ENCODE assay signal across 15 cellular contexts in genomic region chr22:44719586-44720368, GRCh38. TPM values are rescaled to one million over a fixed set of nuclear protein-coding genes. Genes with fewer than 3 reads are reported as not detected.
DNase-seq lines count a peak whose midpoint lies in the region; ATAC-seq and TF ChIP-seq lines count a peak whose summit lies in the region.
"Had no signal": no experiment of that assay in that cellular context is flagged by ENCODE, and none has a peak within 500 bp of the region (broad histone marks: within the 10 kb centered on the region; RNA-seq: fewer than 3 reads in every experiment).

No MANE protein-coding gene starts in this region.

- no peak overlapping the region for H2AFZ ChIP-seq in MM.1S (ENCODE audit: low read length)

- H3K27ac ChIP-seq in right lobe of liver (no peak overlapping the region), MM.1S (ENCODE audit: low read length) (no peak overlapping the region)
- H3K27ac ChIP-seq: SJSA1, tibial nerve had no signal

- H3K27me3 ChIP-seq in right lobe of liver (no peaks in the 10 kb centered on the region), MM.1S (replicated peaks; ENCODE audit: insufficient read depth, low read length) (peaks cover 87% of the 10 kb centered on the region)
- H3K27me3 ChIP-seq: MG63, SJSA1, tibial nerve had no signal

- H3K9me3 Mint-ChIP-seq in WTC11 (no peaks in the 10 kb centered on the region), MCF 10A (ENCODE audit: unreplicated experiment) (no peaks in the 10 kb centered on the region)
- H3K9me3 Mint-ChIP-seq: activated CD4-positive, alpha-beta T cell treated with anti-CD3 and anti-CD28 coated beads, Interleukin-2, amount 10 ng/mL, durations not matched to agents 24 days and 14 days had no signal

- CTCF ChIA-PET in WTC11 (lab: Charles Lee): interaction anchor here (0.6 to 1.1 kb wide), 2 partner anchors 34 to 35 kb away, joined by 3 to 6 read pairs; no protein-coding TSS in a partner anchor
- CTCF ChIA-PET in MCF 10A (lab: Yijun Ruan, JAX): interaction anchor here (0.5 to 2.6 kb wide), 3 partner anchors 16 to 276 kb away, joined by 3 to 14 read pairs (median 3); no protein-coding TSS in a partner anchor

- no peak for TF ChIP-seq POLR2A in right lobe of liver (IDR thresholded peaks at IDR 0.05)

- POLR2A ChIA-PET in WTC11 (lab: Charles Lee) (no interaction called here), MCF 10A (lab: Yijun Ruan, JAX) (no interaction called here)

- TF ChIP-seq CTCF in WTC11 (IDR thresholded peaks at IDR 0.05) (no peak), right lobe of liver (IDR thresholded peaks at IDR 0.05) (no peak), MCF 10A (IDR thresholded peaks at IDR 0.05; ENCODE audit: unreplicated experiment) (no peak), MM.1S (IDR thresholded peaks at IDR 0.05; ENCODE audit: low read length) (no peak)

- peak overlapping the region; percentile 45; the same call in 1 of the 2 replicates for H3K27ac Mint-ChIP-seq in WTC11
- no peak overlapping the region for H3K27ac Mint-ChIP-seq in MCF 10A (ENCODE audit: low read depth, unreplicated experiment)
- H3K27ac Mint-ChIP-seq: activated CD4-positive, alpha-beta T cell treated with anti-CD3 and anti-CD28 coated beads, Interleukin-2, amount 10 ng/mL, durations not matched to agents 24 days and 14 days had no signal

- no peak overlapping the region for H3K9ac ChIP-seq in MM.1S (ENCODE audit: low read length)

- no peaks in the 10 kb centered on the region for H3F3A ChIP-seq in MM.1S (ENCODE audit: insufficient read depth, low read length)

- no peak overlapping the region for H3K4me2 ChIP-seq in MM.1S (ENCODE audit: low read depth, low read length)

- no peaks in the 10 kb centered on the region for H4K20me1 ChIP-seq in MM.1S (ENCODE audit: insufficient read depth, low read length)

- H3K4me3 ChIP-seq in right lobe of liver (no peak overlapping the region), MM.1S (ENCODE audit: low read length) (no peak overlapping the region)
- H3K4me3 ChIP-seq: MG63, SJSA1, tibial nerve had no signal

- H3K9me2 ChIP-seq in MM.1S (replicated peaks; ENCODE audit: insufficient read depth, low read length): no peaks in the 10 kb centered on the region

- H3K79me2 ChIP-seq in MM.1S (ENCODE audit: low read length): no peaks in the 10 kb centered on the region

- H3K4me3 Mint-ChIP-seq in WTC11 (no peak overlapping the region), MCF 10A (ENCODE audit: unreplicated experiment) (no peak overlapping the region)
- H3K4me3 Mint-ChIP-seq: activated CD4-positive, alpha-beta T cell treated with anti-CD3 and anti-CD28 coated beads, Interleukin-2, amount 10 ng/mL, durations not matched to agents 24 days and 14 days had no signal

- BruUV-seq in MCF 10A (replicated peaks; lab: Mats Ljungman, UMichigan): no TSS peak

- H3K4me1 Mint-ChIP-seq in WTC11: peaks cover 8% of the 10 kb centered on the region
- no peaks in the 10 kb centered on the region for H3K4me1 Mint-ChIP-seq in MCF 10A (ENCODE audit: insufficient read depth, unreplicated experiment)

- DNase-seq in left cardiac atrium (peak; percentile 58), Right ventricle myocardium inferior (ENCODE audit: missing footprints) (no peak), WTC11 (ENCODE audit: low spot score) (no peak), right lobe of liver (peak; percentile 64 to 74 (median 71)), MCF 10A (ENCODE audit: unreplicated experiment) (no peak), MM.1S (no peak), T-helper 9 cell (no peak)
- DNase-seq: activated CD4-positive, alpha-beta T cell treated with anti-CD3 and anti-CD28 coated beads, Interleukin-2, amount 10 ng/mL, durations not matched to agents 24 days and 14 days; activated naive CD4-positive, alpha-beta T cell treated with anti-CD3 and anti-CD28 coated beads, Interleukin-2, amount 50 U/mL, for 16 hours; C1 segment of cervical spinal cord; HCEC 1CT; MG63; NCI-H2029 had no signal

- peaks cover 0 to 11% (median 0%) of the 10 kb centered on the region in 4 donors for H3K36me3 ChIP-seq in right lobe of liver
- no peaks in the 10 kb centered on the region for H3K36me3 ChIP-seq in MM.1S (replicated peaks; ENCODE audit: insufficient read depth, low read length)
- H3K36me3 ChIP-seq: MG63, SJSA1 had no signal

- 95% methylated on average over 4 of the region's 13 CpGs for WGBS in right lobe of liver (ENCODE audit: insufficient coverage, low coverage, low lambda C conversion rate, missing lambda C conversion rate)

- H3K4me1 ChIP-seq in right lobe of liver (peaks cover 0 to 19% (median 6%) of the 10 kb centered on the region in 4 donors), MM.1S (ENCODE audit: low read length) (no peaks in the 10 kb centered on the region)
- H3K4me1 ChIP-seq: SJSA1 had no signal

- H3K27me3 Mint-ChIP-seq in WTC11 (ENCODE audit: low read depth) (no peaks in the 10 kb centered on the region), MCF 10A (ENCODE audit: insufficient read depth, unreplicated experiment) (no peaks in the 10 kb centered on the region)
- H3K27me3 Mint-ChIP-seq: activated CD4-positive, alpha-beta T cell treated with anti-CD3 and anti-CD28 coated beads, Interleukin-2, amount 10 ng/mL, durations not matched to agents 24 days and 14 days had no signal

- H3K36me3 Mint-ChIP-seq in WTC11 (no peaks in the 10 kb centered on the region), MCF 10A (ENCODE audit: insufficient read depth, unreplicated experiment) (no peaks in the 10 kb centered on the region)

- no peaks in the 10 kb centered on the region for H3K9me3 ChIP-seq in right lobe of liver
- no peaks in the 10 kb centered on the region for H3K9me3 ChIP-seq in MM.1S (replicated peaks; ENCODE audit: insufficient read depth, low read length)
- H3K9me3 ChIP-seq: MG63, SJSA1, tibial nerve had no signal

- intact Hi-C loops in left cardiac atrium (cut with DNase I) (no loop called here), Right ventricle myocardium inferior (cut with DNase I) (no loop called here), right lobe of liver (cut with DNase I) (no loop called here), MCF 10A (cut with micrococcal nuclease) (no loop called here)

- ATAC-seq in left cardiac atrium: peak; percentile 23 to 58
- no peak for ATAC-seq in Right ventricle myocardium inferior
- ATAC-seq in WTC11: no peak
- ATAC-seq in right lobe of liver: peak; percentile 24 to 54 (median 38)

TF ChIP-seq in WTC11, 78 proteins besides CTCF, POLR2A, EP300 and RAD21:
- no peak for TF ChIP-seq MXD4 (CRISPR knock-in tag; IDR thresholded peaks at IDR 0.05; ENCODE audit: borderline replicate concordance)
- TF ChIP-seq ZNF121 (CRISPR knock-in tag; IDR thresholded peaks at IDR 0.05): no peak
- no peak for TF ChIP-seq ETV6 (CRISPR knock-in tag; IDR thresholded peaks at IDR 0.05)
- TF ChIP-seq CDX4 (CRISPR knock-in tag; IDR thresholded peaks at IDR 0.05; ENCODE audit: borderline replicate concordance): no peak
- TF ChIP-seq ZMAT4 (CRISPR knock-in tag; IDR thresholded peaks at IDR 0.05): no peak
- TF ChIP-seq TCF7 (CRISPR knock-in tag; IDR thresholded peaks at IDR 0.05; ENCODE audit: low read depth): no peak
- no peak for TF ChIP-seq ZNF263 (CRISPR knock-in tag; IDR thresholded peaks at IDR 0.05; ENCODE audit: low read depth)
- TF ChIP-seq PREB (CRISPR knock-in tag; IDR thresholded peaks at IDR 0.05; ENCODE audit: borderline replicate concordance): no peak
TF ChIP-seq in WTC11: peak in this region for 0.

RNA-seq across cellular contexts. Expression of gene PRR5, which starts 17.8 kb away (rescaled TPM):
- total RNA-seq in left cardiac atrium (10 to 100 TPM; 15.3 to 19.1 TPM), Right ventricle myocardium inferior (2.9 TPM), WTC11 (2021) (12.3 to 15.6 TPM (median 13.6 TPM) in 3 replicates), right lobe of liver (10 to 100 TPM; 14.1 to 25.3 (median 20.2) TPM), MCF 10A (2022) (7.9 and 11.0 TPM in 2 replicates)

RNA-seq across cellular contexts. Expression of gene ARHGAP8, which starts 32.6 kb away (rescaled TPM):
- under 1 TPM; 0.32 to 0.89 TPM for total RNA-seq in left cardiac atrium
- total RNA-seq in Right ventricle myocardium inferior: 0.16 TPM
- 50.5 to 61.4 TPM (median 58.0 TPM) in 3 replicates for total RNA-seq in WTC11 (2021)
- 1 to 10 TPM in 1 of 6 experiments, under 1 TPM in 4, not detected in 1; 0.49 to 1.0 (median 0.61) TPM for total RNA-seq in right lobe of liver
- total RNA-seq in MCF 10A (2022): 10.3 and 18.6 TPM in 2 replicates
- total RNA-seq: SJSA1 had no signal

Comparison
In these comparisons a context has a peak if more than half of its experiments do, and no peak if none do; other contexts are left out.
1. ATAC-seq: peak in left cardiac atrium (2 of 2) and right lobe of liver (4 of 4); none in Right ventricle myocardium inferior (single experiment) and WTC11 (single experiment).
2. DNase-seq: peak in left cardiac atrium (single experiment) and right lobe of liver (3 of 3); none in Right ventricle myocardium inferior (single experiment), WTC11 (single experiment), MCF 10A (single experiment), MM.1S (single experiment) and T-helper 9 cell (single experiment).